ENCODE assay signal across 29 cellular contexts in the genomic region with DNA sequence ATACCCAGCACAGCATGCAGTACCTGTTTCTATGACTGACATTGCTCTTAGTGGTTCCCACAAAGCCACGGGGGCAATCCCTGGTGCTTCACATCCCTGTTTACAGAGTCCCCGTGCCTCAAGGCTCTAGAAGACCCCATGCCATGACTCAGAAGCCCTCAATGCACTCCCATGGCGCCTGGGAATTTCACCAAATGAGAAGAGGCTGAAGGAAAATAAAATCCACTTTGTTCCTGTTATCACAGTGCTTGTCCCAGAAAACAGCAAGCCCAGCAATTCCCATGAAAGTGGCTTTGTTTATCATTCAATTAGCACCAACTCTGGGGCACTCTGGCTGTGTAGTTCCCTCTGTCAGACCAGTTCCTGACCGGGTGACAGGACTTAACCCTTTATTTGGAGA.
A peak's percentile ranks its signal among the peaks of the same experiment; 100 is the strongest.
DNase-seq lines count a peak whose midpoint lies in the region; ATAC-seq, FAIRE-seq and TF ChIP-seq lines count a peak whose summit lies in the region.
"Had no signal": no experiment of that assay in that cellular context is flagged by ENCODE, and none has a peak within 500 bp of the region (broad histone marks: within the 10 kb centered on the region; RNA-seq: fewer than 3 reads in every experiment).

No MANE protein-coding gene starts in this region.

- POLR2A ChIA-PET in A549 (lab: Yijun Ruan, JAX), result no interaction called here

- H3K4me1 ChIP-seq in A549, result no peaks in the 10 kb centered on the region
- H3K4me1 ChIP-seq in pancreas, result peaks cover 0 to 10% (median 0%) of the 10 kb centered on the region in 3 donors
- H3K4me1 ChIP-seq in adrenal gland (replicated peaks in 1 of 2), result peaks cover 0 to 32% of the 10 kb centered on the region in 2 donors

- no peak for TF ChIP-seq RAD21 in A549 (conservative IDR thresholded peaks at IDR 0.05 in 1 of 2, IDR thresholded peaks at IDR 0.05 in 1 of 2)

- H3K36me3 ChIP-seq in pancreas, result peaks cover 0 to 10% (median 4%) of the 10 kb centered on the region in 3 donors
- peaks cover 0 to 11% of the 10 kb centered on the region in 2 donors for H3K36me3 ChIP-seq in adrenal gland (replicated peaks in 1 of 2)
- H3K36me3 ChIP-seq: gastrocnemius medialis, neutrophil had no signal

- FAIRE-seq in A549 (lab: Jason Lieb, UNC) (no peak), pancreas (lab: Jason Lieb, UNC) (no peak)
- FAIRE-seq: islet of Langerhans, TTC549 had no signal

- TF ChIP-seq POLR2A in A549 (IDR thresholded peaks at IDR 0.05; ENCODE audit: low read length), result no peak
- no peak for TF ChIP-seq POLR2A in adrenal gland (IDR thresholded peaks at IDR 0.05)

- no peak overlapping the region for H3K4me2 ChIP-seq in A549

- ATAC-seq in A549 (peak in 1 of 2 experiments; percentile 24; a peak in 2 of 6 replicates), pancreas (peak in 3 of 4 donors; percentile 63 to 70 (median 68))
- ATAC-seq: gastrocnemius medialis; stimulated activated memory B cell treated with anti-CD40 and anti-IgM and Interleukin-4, amounts not matched to agents 10 μg/mL and 1 μg/mL and 100 μg/mL, for 72 hours had no signal

- intact Hi-C loops in dorsolateral prefrontal cortex (cut with DNase I) (no loop called here), pancreas (cut with DNase I) (no loop called here), adrenal gland (cut with DNase I) (no loop called here)

- peaks cover 0 to 36% (median 3%) of the 10 kb centered on the region in 45 donors for H3K27me3 ChIP-seq in dorsolateral prefrontal cortex
- no peaks in the 10 kb centered on the region for H3K27me3 ChIP-seq in pancreas
- H3K27me3 ChIP-seq in adrenal gland, result no peaks in the 10 kb centered on the region
- H3K27me3 ChIP-seq: esophagus squamous epithelium, gastrocnemius medialis, neutrophil, testis had no signal

- H3K27ac ChIP-seq in A549, result no peak overlapping the region
- peak overlapping the region in 37 of 59 donors; percentile 8 to 89 (median 57) for H3K27ac ChIP-seq in dorsolateral prefrontal cortex
- peak overlapping the region in 2 of 4 donors; percentile 8 to 23 for H3K27ac ChIP-seq in pancreas
- H3K27ac ChIP-seq in adrenal gland, result peak overlapping the region in 2 of 5 donors; percentile 40 to 84
- H3K27ac ChIP-seq: C4-2B, esophagus squamous epithelium, HL-60, lower lobe of right lung, neutrophil, testis had no signal

- no peak for TF ChIP-seq EP300 in A549 (IDR thresholded peaks at IDR 0.05)

- TF ChIP-seq CTCF in A549 (IDR thresholded peaks at IDR 0.05) (no peak), dorsolateral prefrontal cortex (IDR thresholded peaks at IDR 0.05 in 54 of 56, conservative IDR thresholded peaks at IDR 0.05 in 2 of 56; ENCODE audit: low read depth in 1 of 56, partially characterized antibody in 56 of 56) (no peak), pancreas (IDR thresholded peaks at IDR 0.05) (no peak), adrenal gland (IDR thresholded peaks at IDR 0.05) (no peak)

- no peaks in the 10 kb centered on the region for H3K9me3 ChIP-seq in A549
- H3K9me3 ChIP-seq in pancreas, result no peaks in the 10 kb centered on the region
- H3K9me3 ChIP-seq in adrenal gland (replicated peaks in 1 of 3), result no peaks in the 10 kb centered on the region
- H3K9me3 ChIP-seq: esophagus squamous epithelium, gastrocnemius medialis, HAP-1, lower lobe of right lung, neutrophil, testis had no signal

- DNase-seq in A549 (ENCODE audit: low read depth in 1 of 2, low spot score in 1 of 2), result no peak
- peak; percentile 5 for DNase-seq in NCI-H69 (lab: John Stamatoyannopoulos, UW)
- DNase-seq in dorsolateral prefrontal cortex, result no peak
- DNase-seq in pancreas, result no peak
- DNase-seq in adrenal gland, result no peak
- DNase-seq in CD1c-positive myeloid dendritic cell (ENCODE audit: extremely low spot score), result no peak
- no peak for DNase-seq in activated CD4-positive, alpha-beta T cell treated with anti-CD3 and anti-CD28 coated beads for 48 hours
- no peak for DNase-seq in NCI-H1436 (lab: John Stamatoyannopoulos, UW)
- DNase-seq: activated CD4-positive, alpha-beta memory T cell treated with anti-CD3 and anti-CD28 coated beads, Interleukin-2, amount 10 ng/mL, durations not matched to agents 7 days and 5 days; activated effector memory CD4-positive, alpha-beta T cell treated with Interleukin-2 at 50 U/mL for 16 hours; cortex of kidney; EL; esophagus squamous epithelium; gastrocnemius medialis; lower lobe of right lung; NCI-H1048; NCI-H187; NCI-H774; SHP77 treated with DMSO at 0.1 percent for 48 hours; stimulated activated CD4-positive, alpha-beta T cell treated with anti-CD3 and anti-CD28 coated beads, Interleukin-4, amount 100 ng/mL, for 1 hour; T-helper 1 cell; testis had no signal

- CTCF ChIA-PET in A549 (lab: Yijun Ruan, JAX), result no interaction called here

- no peak overlapping the region for H3K4me3 ChIP-seq in A549
- no peak overlapping the region for H3K4me3 ChIP-seq in dorsolateral prefrontal cortex
- no peak overlapping the region for H3K4me3 ChIP-seq in pancreas
- no peak overlapping the region for H3K4me3 ChIP-seq in adrenal gland
- H3K4me3 ChIP-seq: esophagus squamous epithelium, gastrocnemius medialis, HAP-1, lower lobe of right lung, testis had no signal

- 74% methylated on average over 4 of the region's 4 CpGs for WGBS in A549 (ENCODE audit: missing lambda C conversion rate)
- WGBS in pancreas, 2 donors, result 42 to 52% methylated on average over 4 of the region's 4 CpGs
- WGBS in adrenal gland, 4 donors, result 42 to 79% (median 64%) methylated on average over 4 of the region's 4 CpGs

TF ChIP-seq in A549, 52 proteins besides CTCF, POLR2A, EP300 and RAD21:
- no peak for TF ChIP-seq EHF (CRISPR knock-in tag; IDR thresholded peaks at IDR 0.05)
- TF ChIP-seq JUN (IDR thresholded peaks at IDR 0.05), result no peak
- no peak for TF ChIP-seq GATA3 (IDR thresholded peaks at IDR 0.05; ENCODE audit: borderline replicate concordance)
- no peak for TF ChIP-seq JUNB (IDR thresholded peaks at IDR 0.05)
- no peak for TF ChIP-seq ZFP36 (IDR thresholded peaks at IDR 0.05; ENCODE audit: borderline replicate concordance, partially characterized antibody)
- peak; percentile 40 for TF ChIP-seq MAFK (IDR thresholded peaks at IDR 0.05; ENCODE audit: partially characterized antibody)
- no peak for TF ChIP-seq POLR2AphosphoS2 (conservative IDR thresholded peaks at IDR 0.05; ENCODE audit: low read length)
- no peak for TF ChIP-seq MYC (IDR thresholded peaks at IDR 0.05; ENCODE audit: borderline replicate concordance, low read length)

Comparison
In these comparisons a context has a peak if more than half of its experiments do, and no peak if none do; other contexts are left out.
1. H3K27ac ChIP-seq: peak in dorsolateral prefrontal cortex (37 of 59); none in A549 (0 of 2).